ENCODE assay signal across 13 cellular contexts in genomic region chr12:49470986-49471385, GRCh38.
"Had no signal": no experiment of that assay in that cellular context is flagged by ENCODE, and none has a peak within 500 bp of the region (broad histone marks: within the 10 kb centered on the region; RNA-seq: fewer than 3 reads in every experiment).

No MANE protein-coding gene starts in this region.

- H3K4me1 ChIP-seq: esophagus muscularis mucosa, neural progenitor cell, thyroid gland had no signal

- H3K4me2 ChIP-seq: neural progenitor cell had no signal

- FAIRE-seq: urothelium cell line had no signal

- H3K27ac Mint-ChIP-seq: activated naive CD8-positive, alpha-beta T cell; neural progenitor cell had no signal

- H3K4me3 Mint-ChIP-seq: activated naive CD8-positive, alpha-beta T cell; neural progenitor cell had no signal

- H2AFZ ChIP-seq: neural progenitor cell had no signal

- H3K9me3 Mint-ChIP-seq: neural progenitor cell had no signal

- H3K27ac ChIP-seq: esophagus muscularis mucosa, neural progenitor cell, ovary, skin epidermis, thyroid gland had no signal

- DNase-seq: activated CD4-positive, alpha-beta T cell treated with anti-CD3 and anti-CD28 coated beads, Interleukin-2, amount 50 U/mL, for 1 hour; activated effector memory CD4-positive, alpha-beta T cell treated with anti-CD3 and anti-CD28 coated beads, Interleukin-2, amount 50 U/mL, for 16 hours; activated T-cell treated with anti-CD3 and anti-CD28 coated beads, Interleukin-2, amount 50 U/mL, for 1 hour; anterior cingulate cortex; foreskin melanocyte; head of caudate nucleus; ovary; thyroid gland had no signal

- H3K4me3 ChIP-seq: esophagus muscularis mucosa, neural progenitor cell, ovary, skin epidermis, thyroid gland had no signal

- H3K9me3 ChIP-seq: esophagus muscularis mucosa, ovary, thyroid gland had no signal

- H3K27me3 Mint-ChIP-seq: activated naive CD8-positive, alpha-beta T cell had no signal

- H3K27me3 ChIP-seq: esophagus muscularis mucosa, neural progenitor cell, ovary, thyroid gland had no signal

- H3K4me1 Mint-ChIP-seq: neural progenitor cell had no signal

- H3K36me3 ChIP-seq: esophagus muscularis mucosa, neural progenitor cell, ovary, thyroid gland had no signal

- H3K9ac ChIP-seq: neural progenitor cell had no signal
